ENCODE assay signal across 1 cellular context in the genomic region with DNA sequence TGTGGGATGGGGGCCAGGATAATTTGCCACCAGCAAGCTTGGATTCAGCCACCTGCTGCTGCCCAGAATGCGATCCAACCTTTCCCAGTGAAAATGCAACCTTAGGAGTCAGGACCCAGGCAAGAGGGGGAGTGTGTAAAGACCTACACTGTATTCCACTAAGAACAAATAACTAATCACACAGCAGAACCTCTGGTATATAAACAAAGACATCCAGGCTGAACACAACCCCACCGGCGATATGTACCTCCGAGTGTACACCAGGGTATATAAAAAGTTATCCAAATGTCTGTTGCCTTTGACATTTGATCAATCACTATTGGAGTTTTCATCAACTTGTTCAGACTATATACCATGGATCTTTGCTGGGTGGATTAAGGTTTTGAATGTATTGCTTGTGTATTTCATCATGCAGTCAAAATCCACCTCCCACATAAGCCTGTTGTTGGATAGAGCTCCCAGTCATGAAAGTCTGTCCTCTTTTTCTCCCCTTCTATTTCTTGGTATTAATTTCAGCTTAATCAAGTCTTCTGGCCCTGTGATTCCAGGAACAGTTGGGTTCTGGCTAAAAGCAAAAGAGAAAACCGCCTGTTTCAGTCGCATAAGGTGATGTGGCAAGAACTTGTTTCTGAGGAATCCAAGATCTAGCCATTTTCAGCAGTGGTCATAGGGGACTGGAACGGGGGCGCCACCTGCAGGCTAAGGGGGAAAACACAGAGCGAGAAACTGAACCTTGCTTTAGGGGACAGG.
TF ChIP-seq lines count a peak whose summit lies in the region.

No MANE protein-coding gene starts in this region.

TF ChIP-seq in GM23338, 12 proteins besides CTCF, POLR2A, EP300 and RAD21 (continued from another document):
- TF ChIP-seq, protein P1, sequence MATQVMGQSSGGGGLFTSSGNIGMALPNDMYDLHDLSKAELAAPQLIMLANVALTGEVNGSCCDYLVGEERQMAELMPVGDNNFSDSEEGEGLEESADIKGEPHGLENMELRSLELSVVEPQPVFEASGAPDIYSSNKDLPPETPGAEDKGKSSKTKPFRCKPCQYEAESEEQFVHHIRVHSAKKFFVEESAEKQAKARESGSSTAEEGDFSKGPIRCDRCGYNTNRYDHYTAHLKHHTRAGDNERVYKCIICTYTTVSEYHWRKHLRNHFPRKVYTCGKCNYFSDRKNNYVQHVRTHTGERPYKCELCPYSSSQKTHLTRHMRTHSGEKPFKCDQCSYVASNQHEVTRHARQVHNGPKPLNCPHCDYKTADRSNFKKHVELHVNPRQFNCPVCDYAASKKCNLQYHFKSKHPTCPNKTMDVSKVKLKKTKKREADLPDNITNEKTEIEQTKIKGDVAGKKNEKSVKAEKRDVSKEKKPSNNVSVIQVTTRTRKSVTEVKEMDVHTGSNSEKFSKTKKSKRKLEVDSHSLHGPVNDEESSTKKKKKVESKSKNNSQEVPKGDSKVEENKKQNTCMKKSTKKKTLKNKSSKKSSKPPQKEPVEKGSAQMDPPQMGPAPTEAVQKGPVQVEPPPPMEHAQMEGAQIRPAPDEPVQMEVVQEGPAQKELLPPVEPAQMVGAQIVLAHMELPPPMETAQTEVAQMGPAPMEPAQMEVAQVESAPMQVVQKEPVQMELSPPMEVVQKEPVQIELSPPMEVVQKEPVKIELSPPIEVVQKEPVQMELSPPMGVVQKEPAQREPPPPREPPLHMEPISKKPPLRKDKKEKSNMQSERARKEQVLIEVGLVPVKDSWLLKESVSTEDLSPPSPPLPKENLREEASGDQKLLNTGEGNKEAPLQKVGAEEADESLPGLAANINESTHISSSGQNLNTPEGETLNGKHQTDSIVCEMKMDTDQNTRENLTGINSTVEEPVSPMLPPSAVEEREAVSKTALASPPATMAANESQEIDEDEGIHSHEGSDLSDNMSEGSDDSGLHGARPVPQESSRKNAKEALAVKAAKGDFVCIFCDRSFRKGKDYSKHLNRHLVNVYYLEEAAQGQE (IDR thresholded peaks at IDR 0.05; ENCODE audit: unreplicated experiment): no peak
- TF ChIP-seq POLR2AphosphoS5 (IDR thresholded peaks at IDR 0.05; ENCODE audit: low read depth) (no peak), EZH2 (IDR thresholded peaks at IDR 0.05; ENCODE audit: low read depth, unreplicated experiment) (no peak), ZNF331 (CRISPR knock-in tag; IDR thresholded peaks at IDR 0.05; ENCODE audit: low read depth) (no peak), ZNF114 (CRISPR knock-in tag; IDR thresholded peaks at IDR 0.05) (no peak)
